ENCODE assay signal across 10 cellular contexts in genomic region chr10:70832852-70833542, GRCh38. TPM values are rescaled to one million over a fixed set of nuclear protein-coding genes. Genes with fewer than 3 reads are reported as not detected.
A peak's percentile ranks its signal among the peaks of the same experiment; 100 is the strongest.
DNase-seq lines count a peak whose midpoint lies in the region; ATAC-seq, FAIRE-seq and TF ChIP-seq lines count a peak whose summit lies in the region.
"Had no signal": no experiment of that assay in that cellular context is flagged by ENCODE, and none has a peak within 500 bp of the region (broad histone marks: within the 10 kb centered on the region; RNA-seq: fewer than 3 reads in every experiment).

No MANE protein-coding gene starts in this region.

- no peak for TF ChIP-seq POLR2A in GM12878 (IDR thresholded peaks at IDR 0.05; ENCODE audit: low read depth, low read length)
- no peak for TF ChIP-seq POLR2A in esophagus squamous epithelium (IDR thresholded peaks at IDR 0.05)
- TF ChIP-seq POLR2A in HepG2 (IDR thresholded peaks at IDR 0.05; ENCODE audit: insufficient read depth in 1 of 2, low read depth in 2 of 2, low read length in 2 of 2) = no peak

- H3K79me2 ChIP-seq in GM12878 (ENCODE audit: control insufficient read depth, insufficient read depth, low read length) = no peaks in the 10 kb centered on the region
- peaks cover 16% of the 10 kb centered on the region for H3K79me2 ChIP-seq in HepG2 (ENCODE audit: insufficient read depth, low read length)

- DNase-seq in DMS79 (lab: John Stamatoyannopoulos, UW) (peak; percentile 69), LHCN-M2 (ENCODE audit: low read depth) (peak; percentile 95), GM12878 (ENCODE audit: low read depth, low spot score) (no peak), myocyte (ENCODE audit: low read depth) (peak; percentile 68), esophagus squamous epithelium (lab: John Stamatoyannopoulos, UW) (no peak), HEK293T (ENCODE audit: extremely low spot score) (no peak), HepG2 (ENCODE audit: low spot score) (no peak)
- DNase-seq: NCI-H1436 treated with DMSO at 0.1 percent for 48 hours had no signal

- H3K36me3 ChIP-seq in GM12878 (ENCODE audit: control insufficient read depth in 2 of 2, insufficient read depth in 2 of 2, low read length in 1 of 2) (no peaks in the 10 kb centered on the region), esophagus squamous epithelium (peaks cover 0 to 27% (median 0%) of the 10 kb centered on the region in 3 donors), HepG2 (replicated peaks in 1 of 2; ENCODE audit: control insufficient read depth in 1 of 2, insufficient read depth in 2 of 2, low read length in 2 of 2) (peaks cover 0 to 3% of the 10 kb centered on the region in 2 experiments; a peak in 2 of 5 replicates)

- CTCF ChIA-PET in GM12878 (lab: Yijun Ruan, JAX) (interaction anchor here (1.5 kb wide), 1 partner anchor 14 kb away, joined by 3 read pairs; no protein-coding TSS in a partner anchor), HEK293T (lab: Yijun Ruan, JAX) (no interaction called here), HepG2 (lab: Yijun Ruan, JAX; ENCODE audit: low intra/inter-chr PET ratio, low total read pairs) (no interaction called here)

- in situ Hi-C loops in GM12878 (cut with MboI) = no loop called here
- in situ Hi-C loops in HepG2 (cut with HindIII; ENCODE audit: extremely low pct_ligation_motif_present, low pct_unique_long_range_greater_than_20kb) = no loop called here

- no peak for TF ChIP-seq CTCF in GM12878 (IDR thresholded peaks at IDR 0.05 in 2 of 3, conservative IDR thresholded peaks at IDR 0.05 in 1 of 3; ENCODE audit: control insufficient read depth in 2 of 3, extremely low read depth in 1 of 3, insufficient read depth in 1 of 3, low read depth in 3 of 3, low read length in 3 of 3)
- no peak for TF ChIP-seq CTCF in esophagus squamous epithelium (IDR thresholded peaks at IDR 0.05)
- TF ChIP-seq CTCF in HepG2 (CRISPR knock-in tag; IDR thresholded peaks at IDR 0.05) = no peak

- RAD21 ChIA-PET in GM12878 (lab: Charles Lee; ENCODE audit: unreplicated experiment) = no interaction called here

- POLR2A ChIA-PET in GM12878 (lab: Charles Lee) = interaction anchor here (0.6 to 0.9 kb wide), 3 partner anchors 16 to 30 kb away, joined by 3 to 4 read pairs (median 3); no protein-coding TSS in a partner anchor
- POLR2A ChIA-PET in HEK293T (lab: Yijun Ruan, JAX) = interaction anchor here (1.2 to 1.6 kb wide), 2 partner anchors 16 kb away, joined by 4 to 5 read pairs; no protein-coding TSS in a partner anchor
- POLR2A ChIA-PET in HepG2 (lab: Yijun Ruan, JAX) = no interaction called here

- no peaks in the 10 kb centered on the region for H3K4me1 ChIP-seq in GM12878 (ENCODE audit: control insufficient read depth, insufficient read depth, low read length)
- peaks cover 5 to 65% (median 6%) of the 10 kb centered on the region in 3 donors for H3K4me1 ChIP-seq in esophagus squamous epithelium
- peaks cover 58% of the 10 kb centered on the region for H3K4me1 ChIP-seq in HepG2 (ENCODE audit: insufficient read depth, low read length)

- intact Hi-C loops in GM12878 (cut with micrococcal nuclease; ENCODE audit: unreplicated experiment) (no loop called here), esophagus squamous epithelium (cut with DNase I) (no loop called here), HepG2 (cut with micrococcal nuclease; ENCODE audit: unreplicated experiment) (no loop called here)

- SMC1A ChIA-PET in GM12878 (lab: Charles Lee; ENCODE audit: uncharacterized antibody, unreplicated experiment) = interaction anchor here (0.7 to 1.8 kb wide), 3 partner anchors 11 to 804 kb away, joined by 4 to 5 read pairs (median 5); no protein-coding TSS in a partner anchor

- no TSS peak for BruUV-seq in GM12878 (replicated peaks; lab: Mats Ljungman, UMichigan)
- BruUV-seq in HepG2 (replicated peaks; lab: Mats Ljungman, UMichigan) = no TSS peak

- WGBS in GM12878 (ENCODE audit: insufficient coverage, insufficient replicate concordance, low lambda C conversion rate, missing lambda C conversion rate) = 17% methylated on average over 3 of the region's 3 CpGs
- 30 to 39% methylated on average over 3 of the region's 3 CpGs for whole genome bisulfite sequencing in esophagus squamous epithelium, 2 donors
- 93% methylated on average over 3 of the region's 3 CpGs for WGBS in HepG2 (ENCODE audit: low lambda C conversion rate)

- H4K20me1 ChIP-seq in GM12878 (ENCODE audit: control insufficient read depth, insufficient read depth) = no peaks in the 10 kb centered on the region
- no peaks in the 10 kb centered on the region for H4K20me1 ChIP-seq in HepG2 (ENCODE audit: insufficient read depth, low read length)

- H3K4me3 ChIP-seq in GM12878 = no peak overlapping the region
- H3K4me3 ChIP-seq in esophagus squamous epithelium = no peak overlapping the region
- no peak overlapping the region for H3K4me3 ChIP-seq in HepG2 (replicated peaks in 1 of 3; ENCODE audit: insufficient read depth in 1 of 3, low read depth in 2 of 3, low read length in 3 of 3)

- TF ChIP-seq EP300 in GM12878 (IDR thresholded peaks at IDR 0.05; ENCODE audit: borderline replicate concordance in 1 of 2, control insufficient read depth in 1 of 2, low read depth in 2 of 2, low read length in 2 of 2) (no peak), HepG2 (IDR thresholded peaks at IDR 0.05; ENCODE audit: low read depth in 2 of 2, low read length in 2 of 2) (no peak), HepG2 (CRISPR knock-in tag; IDR thresholded peaks at IDR 0.05; ENCODE audit: borderline replicate concordance) (no peak)

- H3K27ac ChIP-seq in GM12878 (ENCODE audit: control insufficient read depth, insufficient read depth) (no peak overlapping the region), esophagus squamous epithelium (no peak overlapping the region), HepG2 (ENCODE audit: extremely low read length, insufficient read depth, low read length) (no peak overlapping the region)

- H3K9me3 ChIP-seq in GM12878 (replicated peaks; ENCODE audit: control insufficient read depth, insufficient read depth, low read length) = peaks cover 3% of the 10 kb centered on the region; the same call in 1 of the 3 replicates
- no peaks in the 10 kb centered on the region for H3K9me3 ChIP-seq in esophagus squamous epithelium
- peaks cover 6% of the 10 kb centered on the region; the same call in 1 of the 2 replicates for H3K9me3 ChIP-seq in HepG2 (ENCODE audit: low read length)

- FAIRE-seq in GM12878 (lab: Jason Lieb, UNC) (no peak), HepG2 (lab: Jason Lieb, UNC) (no peak)
- FAIRE-seq: GM12892 had no signal

- H3K9ac ChIP-seq in GM12878 (ENCODE audit: control insufficient read depth, insufficient read depth, low read length) (no peak overlapping the region), HepG2 (ENCODE audit: insufficient read depth, low read depth, low read length) (no peak overlapping the region)

- 0 out of 2 replicates have a peak overlapping the region, but pooled peaks have one; percentile 1 for H3K4me2 ChIP-seq in GM12878 (ENCODE audit: control insufficient read depth, insufficient read depth)
- no peak overlapping the region for H3K4me2 ChIP-seq in HepG2 (ENCODE audit: low read depth, low read length)

- ATAC-seq in GM12878 (peak; percentile 28; the same call in 2 of the 3 replicates), GM18519 (IDR thresholded peaks at IDR 0.05; ENCODE audit: low FRiP score, unreplicated experiment) (no peak), HepG2 (no peak)

- TF ChIP-seq RAD21 in GM12878 (IDR thresholded peaks at IDR 0.05; ENCODE audit: insufficient read depth, low read depth, low read length) (no peak), HepG2 (CRISPR knock-in tag; IDR thresholded peaks at IDR 0.05) (no peak)

- H2AFZ ChIP-seq in GM12878 (ENCODE audit: control insufficient read depth, low read depth, low read length) = no peak overlapping the region
- no peak overlapping the region for H2AFZ ChIP-seq in HepG2 (ENCODE audit: low read length)

- H3K27me3 ChIP-seq in GM12878 (replicated peaks in 1 of 2; ENCODE audit: control insufficient read depth in 2 of 2, insufficient read depth in 2 of 2, low read length in 1 of 2) (no peaks in the 10 kb centered on the region), esophagus squamous epithelium (no peaks in the 10 kb centered on the region), HepG2 (ENCODE audit: control insufficient read depth in 1 of 2, insufficient read depth in 2 of 2, low read length in 2 of 2) (no peaks in the 10 kb centered on the region)

RNA-seq across cellular contexts. Expression of gene SGPL1, which starts 17.2 kb away (rescaled TPM):
- total RNA-seq in LHCN-M2 (2014; rRNA removed) (21.5 and 25.2 TPM in 2 replicates), GM12878 (2014; rRNA removed) (13.6 and 15.3 TPM in 2 replicates), GM12878 (2014; rRNA removed; fragmentation: Illumina TruSeq; extraction: Trizol) (13.6 and 14.5 TPM in 2 replicates), GM12878 (2021) (16.8 and 20.7 TPM in 2 replicates), myocyte (19.8 and 27.7 TPM in 2 replicates), esophagus squamous epithelium (10 to 100 TPM; 34.2 to 47.1 (median 43.1) TPM), HepG2 (2016; rRNA removed; fragmentation: Illumina TruSeq; extraction: Trizol) (19.0 and 25.0 TPM in 2 replicates)
- 20.1 TPM for polyA plus RNA-seq in LHCN-M2 (2012)
- total RNA-seq in GM12878 (2013; cell fraction: nucleolus; rRNA removed) = 30.5 and 34.6 TPM in 2 replicates
- 5.4 TPM for polyA plus RNA-seq in GM12878 (2011; ENCODE audit: low read depth)
- polyA plus RNA-seq in GM12878 (2011; rRNA removed) (16.6 and 18.2 TPM in 2 replicates), GM12878 (2014; fragmentation: Illumina TruSeq; extraction: Trizol) (10.6 and 10.7 TPM in 2 replicates), GM12878 (2014; fragmentation: Nextera tagmentation; extraction: Ambion mirVana) (10 to 100 TPM in 1 of 2 experiments, 1 to 10 TPM in 1; 4.9 to 10.3 TPM), GM12878 (2014; rRNA removed) (8.5 and 13.7 TPM in 2 replicates), GM12878 (2016; fragmentation: Nextera tagmentation; extraction: Ambion mirVana) (10 to 100 TPM; 10.6 TPM), HepG2 (2011; rRNA removed) (15.7 and 17.6 TPM in 2 replicates)
- 12.3 and 14.3 TPM in 2 replicates for polyA plus RNA-seq in GM12878 (2011; cell fraction: cytosol; rRNA removed)
- polyA plus RNA-seq in GM12878 (2011; cell fraction: nucleus; rRNA removed) = 9.6 and 15.5 TPM in 2 replicates
- 5.2 and 6.2 TPM in 2 replicates for polyA plus RNA-seq in GM12878 (2012)
- 35.7 and 39.4 TPM in 2 replicates for polyA minus RNA-seq in GM12878 (2011; rRNA and poly(A)+ RNA removed)
- polyA minus RNA-seq in GM12878 (2011; cell fraction: cytosol; rRNA and poly(A)+ RNA removed) = 10.6 and 12.1 TPM in 2 replicates
- 9.3 and 14.8 TPM in 2 replicates for polyA minus RNA-seq in GM12878 (2011; cell fraction: nucleus; rRNA and poly(A)+ RNA removed)
- polyA plus RNA-seq in myocyte (2012) = 39.4 TPM
- total RNA-seq in HepG2 (2016; cell fraction: cytosol; rRNA removed; fragmentation: Illumina TruSeq; extraction: Trizol; ENCODE audit: low read depth) = 12.3 and 14.8 TPM in 2 replicates
- total RNA-seq in HepG2 (2016; cell fraction: insoluble cytoplasmic fraction; rRNA removed; fragmentation: Illumina TruSeq; extraction: Trizol) = 14.5 and 23.0 TPM in 2 replicates
- total RNA-seq in HepG2 (2016; cell fraction: membrane; rRNA removed; fragmentation: Illumina TruSeq; extraction: Trizol) = 15.7 and 16.0 TPM in 2 replicates
- total RNA-seq in HepG2 (2016; cell fraction: nucleus; rRNA removed; fragmentation: Illumina TruSeq; extraction: Trizol) = 26.9 and 32.2 TPM in 2 replicates
- polyA plus RNA-seq in HepG2 (2011; cell fraction: cytosol; rRNA removed) = 9.8 and 13.8 TPM in 2 replicates
- 13.8 and 17.5 TPM in 2 replicates for polyA plus RNA-seq in HepG2 (2011; cell fraction: nucleus; rRNA removed)
- polyA plus RNA-seq in HepG2 (2012) = 11.1 and 12.6 TPM in 2 replicates
- polyA plus RNA-seq in HepG2 (2016; cell fraction: cytosol; fragmentation: Illumina TruSeq; extraction: Trizol; ENCODE audit: low read depth) = 2.8 and 3.4 TPM in 2 replicates
- polyA plus RNA-seq in HepG2 (2016; cell fraction: insoluble cytoplasmic fraction; fragmentation: Illumina TruSeq; extraction: Trizol; ENCODE audit: low read depth) = 10.4 TPM in 2 replicates
- polyA plus RNA-seq in HepG2 (2016; cell fraction: membrane; fragmentation: Illumina TruSeq; extraction: Trizol; ENCODE audit: low read depth) = 5.2 and 6.0 TPM in 2 replicates
- 32.2 and 33.8 TPM in 2 replicates for polyA plus RNA-seq in HepG2 (2016; cell fraction: nucleus; fragmentation: Illumina TruSeq; extraction: Trizol; ENCODE audit: insufficient read depth, low read depth)
- polyA minus RNA-seq in HepG2 (2011; rRNA and poly(A)+ RNA removed; ENCODE audit: low replicate concordance) = 32.9 and 47.1 TPM in 2 replicates
- 17.3 and 21.5 TPM in 2 replicates for polyA minus RNA-seq in HepG2 (2011; cell fraction: cytosol; rRNA and poly(A)+ RNA removed)
- polyA minus RNA-seq in HepG2 (2011; cell fraction: nucleus; rRNA and poly(A)+ RNA removed) = 37.6 and 39.2 TPM in 2 replicates

RNA-seq across cellular contexts. Expression of gene TBATA, which starts 47.8 kb away (rescaled TPM):
- total RNA-seq in LHCN-M2 (2014; rRNA removed) = not detected in 2 replicates
- polyA plus RNA-seq in LHCN-M2 (2012) = not detected
- total RNA-seq in GM12878 (2013; cell fraction: nucleolus; rRNA removed) = not detected in 2 replicates
- total RNA-seq in GM12878 (2014; rRNA removed) = not detected in 2 replicates
- total RNA-seq in GM12878 (2014; rRNA removed; fragmentation: Illumina TruSeq; extraction: Trizol) = not detected in 2 replicates
- not detected in 2 replicates for total RNA-seq in GM12878 (2021)
- not detected for polyA plus RNA-seq in GM12878 (2011; ENCODE audit: low read depth)
- polyA plus RNA-seq in GM12878 (2011; rRNA removed) = not detected in 2 replicates
- polyA plus RNA-seq in GM12878 (2011; cell fraction: cytosol; rRNA removed) = not detected in 2 replicates
- polyA plus RNA-seq in GM12878 (2011; cell fraction: nucleus; rRNA removed) = not detected in 2 replicates
- not detected in 2 replicates for polyA plus RNA-seq in GM12878 (2012)
- not detected in 2 replicates for polyA plus RNA-seq in GM12878 (2014; fragmentation: Illumina TruSeq; extraction: Trizol)
- not detected for polyA plus RNA-seq in GM12878 (2014; fragmentation: Nextera tagmentation; extraction: Ambion mirVana)
- polyA plus RNA-seq in GM12878 (2014; rRNA removed) = not detected in 2 replicates
- polyA plus RNA-seq in GM12878 (2016; fragmentation: Nextera tagmentation; extraction: Ambion mirVana) = not detected
- not detected in 2 replicates for polyA minus RNA-seq in GM12878 (2011; rRNA and poly(A)+ RNA removed)
- not detected in 2 replicates for polyA minus RNA-seq in GM12878 (2011; cell fraction: cytosol; rRNA and poly(A)+ RNA removed)
- not detected in 2 replicates for polyA minus RNA-seq in GM12878 (2011; cell fraction: nucleus; rRNA and poly(A)+ RNA removed)
- not detected in 2 replicates for total RNA-seq in myocyte
- not detected for polyA plus RNA-seq in myocyte (2012)
- not detected for total RNA-seq in esophagus squamous epithelium
- total RNA-seq in HepG2 (2016; rRNA removed; fragmentation: Illumina TruSeq; extraction: Trizol) = not detected in 2 replicates
- not detected in 2 replicates for total RNA-seq in HepG2 (2016; cell fraction: cytosol; rRNA removed; fragmentation: Illumina TruSeq; extraction: Trizol; ENCODE audit: low read depth)
- total RNA-seq in HepG2 (2016; cell fraction: insoluble cytoplasmic fraction; rRNA removed; fragmentation: Illumina TruSeq; extraction: Trizol) = not detected in 2 replicates
- not detected in 2 replicates for total RNA-seq in HepG2 (2016; cell fraction: membrane; rRNA removed; fragmentation: Illumina TruSeq; extraction: Trizol)
- total RNA-seq in HepG2 (2016; cell fraction: nucleus; rRNA removed; fragmentation: Illumina TruSeq; extraction: Trizol) = not detected in 2 replicates
- not detected in 2 replicates for polyA plus RNA-seq in HepG2 (2011; rRNA removed)
- polyA plus RNA-seq in HepG2 (2011; cell fraction: cytosol; rRNA removed) = not detected in 2 replicates
- polyA plus RNA-seq in HepG2 (2011; cell fraction: nucleus; rRNA removed) = not detected in 2 replicates
- polyA plus RNA-seq in HepG2 (2012) = not detected in 2 replicates
- not detected in 2 replicates for polyA plus RNA-seq in HepG2 (2016; cell fraction: cytosol; fragmentation: Illumina TruSeq; extraction: Trizol; ENCODE audit: low read depth)
- not detected in 2 replicates for polyA plus RNA-seq in HepG2 (2016; cell fraction: insoluble cytoplasmic fraction; fragmentation: Illumina TruSeq; extraction: Trizol; ENCODE audit: low read depth)
- polyA plus RNA-seq in HepG2 (2016; cell fraction: membrane; fragmentation: Illumina TruSeq; extraction: Trizol; ENCODE audit: low read depth) = not detected in 2 replicates
- polyA plus RNA-seq in HepG2 (2016; cell fraction: nucleus; fragmentation: Illumina TruSeq; extraction: Trizol; ENCODE audit: insufficient read depth, low read depth) = not detected in 2 replicates
- not detected in 2 replicates for polyA minus RNA-seq in HepG2 (2011; rRNA and poly(A)+ RNA removed; ENCODE audit: low replicate concordance)
- not detected in 2 replicates for polyA minus RNA-seq in HepG2 (2011; cell fraction: cytosol; rRNA and poly(A)+ RNA removed)
- polyA minus RNA-seq in HepG2 (2011; cell fraction: nucleus; rRNA and poly(A)+ RNA removed) = not detected in 2 replicates

RNA-seq across cellular contexts. Expression of gene PCBD1, which starts 55.4 kb away (rescaled TPM):
- total RNA-seq in LHCN-M2 (2014; rRNA removed) = 23.0 and 32.4 TPM in 2 replicates
- 43.6 TPM for polyA plus RNA-seq in LHCN-M2 (2012)
- total RNA-seq in GM12878 (2013; cell fraction: nucleolus; rRNA removed) = 4.9 and 6.0 TPM in 2 replicates
- 32.7 and 37.9 TPM in 2 replicates for total RNA-seq in GM12878 (2014; rRNA removed)
- 23.7 and 27.9 TPM in 2 replicates for total RNA-seq in GM12878 (2014; rRNA removed; fragmentation: Illumina TruSeq; extraction: Trizol)
- 25.1 and 30.3 TPM in 2 replicates for total RNA-seq in GM12878 (2021)
- polyA plus RNA-seq in GM12878 (2011; ENCODE audit: low read depth) = 24.5 TPM
- 58.2 and 66.8 TPM in 2 replicates for polyA plus RNA-seq in GM12878 (2011; rRNA removed)
- 109 and 114 TPM in 2 replicates for polyA plus RNA-seq in GM12878 (2011; cell fraction: cytosol; rRNA removed)
- 45.1 and 62.0 TPM in 2 replicates for polyA plus RNA-seq in GM12878 (2011; cell fraction: nucleus; rRNA removed)
- polyA plus RNA-seq in GM12878 (2012) = 35.4 and 42.8 TPM in 2 replicates
- 22.8 and 39.4 TPM in 2 replicates for polyA plus RNA-seq in GM12878 (2014; fragmentation: Illumina TruSeq; extraction: Trizol)
- polyA plus RNA-seq in GM12878 (2014; fragmentation: Nextera tagmentation; extraction: Ambion mirVana) = 10 to 100 TPM in 1 of 2 experiments, 1 to 10 TPM in 1; 5.6 to 13.2 TPM
- 30.5 and 32.9 TPM in 2 replicates for polyA plus RNA-seq in GM12878 (2014; rRNA removed)
- polyA plus RNA-seq in GM12878 (2016; fragmentation: Nextera tagmentation; extraction: Ambion mirVana) = 10 to 100 TPM; 49.2 to 58.5 TPM
- polyA minus RNA-seq in GM12878 (2011; rRNA and poly(A)+ RNA removed) = 33.0 and 51.8 TPM in 2 replicates
- 17.0 and 23.3 TPM in 2 replicates for polyA minus RNA-seq in GM12878 (2011; cell fraction: cytosol; rRNA and poly(A)+ RNA removed)
- 12.6 and 16.1 TPM in 2 replicates for polyA minus RNA-seq in GM12878 (2011; cell fraction: nucleus; rRNA and poly(A)+ RNA removed)
- total RNA-seq in myocyte = 53.2 and 58.8 TPM in 2 replicates
- polyA plus RNA-seq in myocyte (2012) = 76.5 TPM
- total RNA-seq in esophagus squamous epithelium = 10 to 100 TPM; 26.2 to 56.3 (median 41.5) TPM
- 168 and 177 TPM in 2 replicates for total RNA-seq in HepG2 (2016; rRNA removed; fragmentation: Illumina TruSeq; extraction: Trizol)
- 166 and 201 TPM in 2 replicates for total RNA-seq in HepG2 (2016; cell fraction: cytosol; rRNA removed; fragmentation: Illumina TruSeq; extraction: Trizol; ENCODE audit: low read depth)
- total RNA-seq in HepG2 (2016; cell fraction: insoluble cytoplasmic fraction; rRNA removed; fragmentation: Illumina TruSeq; extraction: Trizol) = 178 and 182 TPM in 2 replicates
- total RNA-seq in HepG2 (2016; cell fraction: membrane; rRNA removed; fragmentation: Illumina TruSeq; extraction: Trizol) = 211 and 254 TPM in 2 replicates
- total RNA-seq in HepG2 (2016; cell fraction: nucleus; rRNA removed; fragmentation: Illumina TruSeq; extraction: Trizol) = 58.9 and 64.6 TPM in 2 replicates
- polyA plus RNA-seq in HepG2 (2011; rRNA removed) = 95.3 and 98.9 TPM in 2 replicates
- polyA plus RNA-seq in HepG2 (2011; cell fraction: cytosol; rRNA removed) = 107 and 123 TPM in 2 replicates
- 40.3 and 45.6 TPM in 2 replicates for polyA plus RNA-seq in HepG2 (2011; cell fraction: nucleus; rRNA removed)
- 117 and 152 TPM in 2 replicates for polyA plus RNA-seq in HepG2 (2012)
- polyA plus RNA-seq in HepG2 (2016; cell fraction: cytosol; fragmentation: Illumina TruSeq; extraction: Trizol; ENCODE audit: low read depth) = 235 and 300 TPM in 2 replicates
- 237 and 249 TPM in 2 replicates for polyA plus RNA-seq in HepG2 (2016; cell fraction: insoluble cytoplasmic fraction; fragmentation: Illumina TruSeq; extraction: Trizol; ENCODE audit: low read depth)
- polyA plus RNA-seq in HepG2 (2016; cell fraction: membrane; fragmentation: Illumina TruSeq; extraction: Trizol; ENCODE audit: low read depth) = 271 and 309 TPM in 2 replicates
- polyA plus RNA-seq in HepG2 (2016; cell fraction: nucleus; fragmentation: Illumina TruSeq; extraction: Trizol; ENCODE audit: insufficient read depth, low read depth) = 131 and 135 TPM in 2 replicates
- 47.4 and 68.6 TPM in 2 replicates for polyA minus RNA-seq in HepG2 (2011; rRNA and poly(A)+ RNA removed; ENCODE audit: low replicate concordance)
- polyA minus RNA-seq in HepG2 (2011; cell fraction: cytosol; rRNA and poly(A)+ RNA removed) = 36.4 and 44.0 TPM in 2 replicates
- polyA minus RNA-seq in HepG2 (2011; cell fraction: nucleus; rRNA and poly(A)+ RNA removed) = 21.6 and 28.6 TPM in 2 replicates

Comparison
In these comparisons a context has a peak if more than half of its experiments do, and no peak if none do; other contexts are left out.
1. DNase-seq: peak in DMS79 (single experiment), LHCN-M2 (single experiment) and myocyte (single experiment); none in GM12878 (single experiment), esophagus squamous epithelium (single experiment), HEK293T (single experiment) and HepG2 (single experiment).